22 cellular contexts compared by ENCODE assay signal in the genomic region with DNA sequence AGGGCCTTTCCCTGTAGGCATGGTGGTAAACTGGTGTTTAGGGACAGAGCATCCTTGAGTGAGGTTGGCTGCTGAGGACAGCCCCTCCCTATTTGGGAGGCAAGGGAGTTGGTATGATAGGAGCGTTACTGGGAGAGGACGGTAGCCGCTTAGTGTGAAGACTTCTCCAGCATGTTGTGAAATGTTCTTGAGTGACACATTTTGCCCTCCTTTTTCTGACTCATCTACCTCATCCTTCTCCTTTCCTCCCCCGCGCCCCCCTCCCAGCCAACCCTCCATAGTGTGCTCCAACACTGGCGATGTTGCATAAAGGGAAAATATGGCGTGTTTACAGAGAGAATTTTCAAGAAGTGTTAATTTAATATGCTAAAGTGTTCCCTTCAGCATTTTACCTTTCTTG.
"Had no signal": no experiment of that assay in that cellular context is flagged by ENCODE, and none has a peak within 500 bp of the region (broad histone marks: within the 10 kb centered on the region; RNA-seq: fewer than 3 reads in every experiment).

No MANE protein-coding gene starts in this region.

- ATAC-seq: activated T-cell treated with anti-CD3 and anti-CD28 coated beads, Interleukin-2, amount 50 U/mL, for 4 hours; Right ventricle myocardium inferior; T-cell had no signal

- H3K4me3 ChIP-seq: MG63, SK-N-MC had no signal

- H3K27ac ChIP-seq: brain microvascular endothelial cell, SK-N-MC, VCaP had no signal

- H3K9me3 ChIP-seq: MG63 had no signal

- DNase-seq: activated CD4-positive, alpha-beta memory T cell treated with anti-CD3 and anti-CD28 coated beads for 36 hours; activated CD4-positive, alpha-beta T cell treated with anti-CD3 and anti-CD28 coated beads, Interleukin-2, amount 10 ng/mL, durations not matched to agents 7 days and 5 days; activated CD4-positive, CD25-positive, alpha-beta regulatory T cell; activated CD8-positive, alpha-beta memory T cell treated with anti-CD3 and anti-CD28 coated beads for 24 hours; activated gamma-delta T cell; activated naive CD4-positive, alpha-beta T cell treated with anti-CD3 and anti-CD28 coated beads for 36 hours; activated T-cell treated with anti-CD3 and anti-CD28 coated beads, Interleukin-2, amount 50 U/mL, for 4 hours; brain microvascular endothelial cell; MG63; NCI-H1048; NCI-H146; NCI-H187 treated with DMSO at 0.1 percent for 48 hours; NCI-H2081 treated with DMSO at 0.1 percent for 48 hours; NCI-H446 treated with DMSO at 0.1 percent for 48 hours; NCI-H526; NCI-H82; T-cell; T-helper 2 cell; T1000 had no signal

- H3K36me3 ChIP-seq: brain microvascular endothelial cell, MG63 had no signal

- H3K27me3 ChIP-seq: brain microvascular endothelial cell, MG63 had no signal
